Comparison of ENCODE assay signal across 23 cellular contexts in the genomic region with DNA sequence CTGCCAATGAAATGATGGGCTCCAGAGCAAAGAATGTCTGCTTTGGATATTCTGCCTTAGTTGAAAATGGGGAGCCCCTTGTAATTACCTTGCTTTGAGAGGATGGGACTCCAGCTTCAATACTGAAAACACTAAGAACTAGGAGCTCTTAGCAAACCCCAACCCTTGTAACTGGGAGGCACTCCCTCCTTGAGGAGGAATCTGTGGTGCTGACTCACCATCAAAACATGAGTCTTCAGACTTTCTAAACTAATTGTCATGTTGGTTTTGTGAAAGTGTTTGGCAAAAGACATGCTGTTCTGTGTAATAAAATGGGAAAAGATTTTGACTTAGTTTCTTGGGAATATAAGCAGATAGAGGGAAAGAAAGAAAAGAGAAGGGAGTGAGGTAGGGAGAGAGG.
DNase-seq lines count a peak whose midpoint lies in the region; ATAC-seq and TF ChIP-seq lines count a peak whose summit lies in the region.
"Had no signal": no experiment of that assay in that cellular context is flagged by ENCODE, and none has a peak within 500 bp of the region (broad histone marks: within the 10 kb centered on the region; RNA-seq: fewer than 3 reads in every experiment).

No MANE protein-coding gene starts in this region.

- H3K79me2 ChIP-seq in PC-3 (ENCODE audit: low read length) (no peaks in the 10 kb centered on the region), fibroblast of lung (ENCODE audit: control insufficient read depth, insufficient read depth, low read length) (no peaks in the 10 kb centered on the region)

- H3K9ac ChIP-seq in PC-3 (ENCODE audit: low read length) (peak overlapping the region; percentile 27; the same call in 1 of the 2 replicates), fibroblast of lung (ENCODE audit: insufficient read depth, low read length) (no peak overlapping the region)
- H3K9ac ChIP-seq: SK-N-SH had no signal

- H4K20me1 ChIP-seq in PC-3 (ENCODE audit: low read length) (no peaks in the 10 kb centered on the region), fibroblast of lung (ENCODE audit: control insufficient read depth, extremely low read depth, insufficient read depth, low read length) (no peaks in the 10 kb centered on the region)

- H3K4me2 ChIP-seq in PC-3 (ENCODE audit: low read length) (peak overlapping the region; percentile 41; the same call in 1 of the 2 replicates), fibroblast of lung (ENCODE audit: extremely low read depth, insufficient read depth, low read length) (no peak overlapping the region)
- H3K4me2 ChIP-seq: SK-N-SH had no signal

- BruUV-seq in PC-3 (replicated peaks; lab: Mats Ljungman, UMichigan), result no TSS peak

- H3K9me2 ChIP-seq in PC-3 (replicated peaks; ENCODE audit: low read length), result no peaks in the 10 kb centered on the region
- H3K9me2 ChIP-seq: SK-N-SH had no signal

- TF ChIP-seq POLR2A in esophagus muscularis mucosa (IDR thresholded peaks at IDR 0.05; ENCODE audit: low read depth), result no peak

- CTCF ChIA-PET in PC-3 (lab: Charles Lee), result no interaction called here

- H3K27me3 ChIP-seq in PC-3 (ENCODE audit: low read length) (no peaks in the 10 kb centered on the region), fibroblast of lung (ENCODE audit: control insufficient read depth, insufficient read depth, low read length) (no peaks in the 10 kb centered on the region), esophagus muscularis mucosa (no peaks in the 10 kb centered on the region)
- H3K27me3 ChIP-seq: vagina had no signal

- ATAC-seq in PC-3 (peak; percentile 80), GM21360 (IDR thresholded peaks at IDR 0.05; ENCODE audit: unreplicated experiment) (no peak), GM19467 (IDR thresholded peaks at IDR 0.05; ENCODE audit: unreplicated experiment) (no peak)
- ATAC-seq: esophagus mucosa, sciatic nerve had no signal

- H3K4me3 ChIP-seq in PC-3 (ENCODE audit: low read length) (no peak overlapping the region), fibroblast of lung (replicated peaks in 1 of 4; ENCODE audit: control extremely low read depth in 1 of 4, insufficient read depth in 1 of 4, low read depth in 3 of 4, low read length in 4 of 4) (no peak overlapping the region), coronary artery (no peak overlapping the region), esophagus muscularis mucosa (no peak overlapping the region)
- H3K4me3 ChIP-seq: vagina had no signal

- H3F3A ChIP-seq in PC-3 (ENCODE audit: low read length, unreplicated experiment), result no peaks in the 10 kb centered on the region

- H3K4me1 ChIP-seq in PC-3 (ENCODE audit: insufficient read depth, low read length) (peaks cover 11% of the 10 kb centered on the region; the same call in 1 of the 2 replicates), fibroblast of lung (ENCODE audit: control insufficient read depth, extremely low read depth, insufficient read depth, low read length) (no peaks in the 10 kb centered on the region), esophagus muscularis mucosa (no peaks in the 10 kb centered on the region)
- H3K4me1 ChIP-seq: vagina had no signal

- DNase-seq in COLO829 (ENCODE audit: low spot score) (peak; percentile 2), PC-3 (peak; percentile 58), fibroblast of lung (ENCODE audit: low read depth in 2 of 2) (peak; percentile 20 to 53), kidney tubule cell (ENCODE audit: low spot score) (peak; percentile 3), coronary artery (ENCODE audit: low spot score) (no peak), esophagus muscularis mucosa (ENCODE audit: extremely low spot score) (no peak)
- DNase-seq: activated B cell treated with CpG ODN at 0.5 μM for 24 hours; activated CD4-positive, alpha-beta memory T cell treated with anti-CD3 and anti-CD28 coated beads, Interleukin-2, amount 10 ng/mL, durations not matched to agents 7 days and 5 days; activated naive CD4-positive, alpha-beta T cell; activated T-cell treated with anti-CD3 and anti-CD28 coated beads for 4 hours; amniotic stem cell; Calu3; cerebellar nuclear complex; effector CD4-positive, alpha-beta T cell; mammary epithelial cell; NCI-H2081 treated with DMSO at 0.1 percent for 48 hours; SK-N-SH; T-helper 9 cell had no signal

- intact Hi-C loops in PC-3 (cut with micrococcal nuclease) (loop anchor here (2.0 to 5.0 kb wide), 2 partner anchors 26 to 92 kb away; partner anchors contain the start of gene PTPRD), esophagus muscularis mucosa (cut with DNase I) (no loop called here)

- H3K9me3 ChIP-seq in PC-3 (ENCODE audit: low read length), result no peaks in the 10 kb centered on the region
- no peaks in the 10 kb centered on the region for H3K9me3 ChIP-seq in fibroblast of lung (ENCODE audit: control insufficient read depth, insufficient read depth, low read depth, low read length)
- H3K9me3 ChIP-seq in esophagus muscularis mucosa, result no peaks in the 10 kb centered on the region
- H3K9me3 ChIP-seq: SK-N-SH, vagina had no signal

- H3K36me3 ChIP-seq in PC-3 (ENCODE audit: low read depth, low read length) (no peaks in the 10 kb centered on the region), fibroblast of lung (ENCODE audit: control insufficient read depth, insufficient read depth, low read length) (no peaks in the 10 kb centered on the region), esophagus muscularis mucosa (no peaks in the 10 kb centered on the region)
- H3K36me3 ChIP-seq: vagina had no signal

- POLR2A ChIA-PET in PC-3 (lab: Charles Lee; ENCODE audit: unreplicated experiment), result no interaction called here

- TF ChIP-seq CTCF in PC-3 (conservative IDR thresholded peaks at IDR 0.05; ENCODE audit: low read depth, low read length), result no peak
- TF ChIP-seq CTCF in fibroblast of lung (conservative IDR thresholded peaks at IDR 0.05 in 1 of 2, IDR thresholded peaks at IDR 0.05 in 1 of 2; ENCODE audit: low read depth in 1 of 2, low read length in 2 of 2), result no peak
- TF ChIP-seq CTCF in coronary artery (IDR thresholded peaks at IDR 0.05), result no peak
- TF ChIP-seq CTCF in esophagus muscularis mucosa (IDR thresholded peaks at IDR 0.05), result no peak

- peak overlapping the region; percentile 72 for H3K27ac ChIP-seq in PC-3 (ENCODE audit: low read length)
- no peak overlapping the region for H3K27ac ChIP-seq in fibroblast of lung (ENCODE audit: insufficient read depth, low read length)
- H3K27ac ChIP-seq in coronary artery, result no peak overlapping the region
- no peak overlapping the region for H3K27ac ChIP-seq in esophagus muscularis mucosa (replicated peaks in 1 of 4)
- H3K27ac ChIP-seq: vagina had no signal

- H2AFZ ChIP-seq in PC-3 (ENCODE audit: low read length) (no peak overlapping the region), fibroblast of lung (ENCODE audit: low read length) (no peak overlapping the region)

- TF ChIP-seq EP300 in esophagus muscularis mucosa (IDR thresholded peaks at IDR 0.05), result no peak

Comparison
In these comparisons a context has a peak if more than half of its experiments do, and no peak if none do; other contexts are left out.
1. DNase-seq: peak in COLO829 (single experiment), PC-3 (single experiment), fibroblast of lung (2 of 2) and kidney tubule cell (single experiment); none in coronary artery (single experiment) and esophagus muscularis mucosa (single experiment).